Comparison of ENCODE assay signal across 2 cellular contexts in genomic region chr11:73956876-73957653, GRCh38.
TF ChIP-seq lines count a peak whose summit lies in the region.

No MANE protein-coding gene starts in this region.

TF ChIP-seq in HCT116, 20 proteins besides CTCF, POLR2A, EP300 and RAD21:
- no peak for TF ChIP-seq JUND (IDR thresholded peaks at IDR 0.05)
- no peak for TF ChIP-seq FOSL1 (IDR thresholded peaks at IDR 0.05; ENCODE audit: low read depth)
- no peak for TF ChIP-seq REST (IDR thresholded peaks at IDR 0.05; ENCODE audit: low read depth)
- TF ChIP-seq EZH2 (IDR thresholded peaks at IDR 0.05), result no peak
- no peak for TF ChIP-seq ZFX (IDR thresholded peaks at IDR 0.05)

TF ChIP-seq in GM12878, 131 proteins besides CTCF, POLR2A, EP300 and RAD21:
- no peak for TF ChIP-seq NRF1 (conservative IDR thresholded peaks at IDR 0.05; ENCODE audit: low read depth, low read length)
